ENCODE assay signal across 15 cellular contexts in genomic region chr10:95444792-95445191, GRCh38.
DNase-seq lines count a peak whose midpoint lies in the region; ATAC-seq and TF ChIP-seq lines count a peak whose summit lies in the region.
"Had no signal": no experiment of that assay in that cellular context is flagged by ENCODE, and none has a peak within 500 bp of the region (broad histone marks: within the 10 kb centered on the region; RNA-seq: fewer than 3 reads in every experiment).

No MANE protein-coding gene starts in this region.

- no peaks in the 10 kb centered on the region for H3K36me3 Mint-ChIP-seq in glutamatergic neuron (ENCODE audit: unreplicated experiment)

- H3K9me3 Mint-ChIP-seq in glutamatergic neuron (ENCODE audit: unreplicated experiment) = peaks cover 2% of the 10 kb centered on the region
- H3K9me3 Mint-ChIP-seq: activated CD4-positive, alpha-beta memory T cell treated with anti-CD3 and anti-CD28 coated beads, Interleukin-2, amount 10 ng/mL, durations not matched to agents 7 days and 5 days; activated T-cell treated with anti-CD3 and anti-CD28 coated beads, Interleukin-2, amount 50 U/mL, for 24 hours; T-helper 1 cell treated with Interleukin-12 subunit alpha and Interleukin-12 subunit beta and Interleukin-4 antibody, amounts not matched to agents 30 μg/mL and 1 μg/mL, for 36 hours had no signal

- H3K4me1 Mint-ChIP-seq in glutamatergic neuron (ENCODE audit: low read depth, unreplicated experiment) = peaks cover 45% of the 10 kb centered on the region

- H3K9me3 ChIP-seq in lower lobe of right lung = no peaks in the 10 kb centered on the region
- no peaks in the 10 kb centered on the region for H3K9me3 ChIP-seq in thoracic aorta
- H3K9me3 ChIP-seq: mucosa of descending colon had no signal

- intact Hi-C loops in lower lobe of right lung (cut with DNase I) = no loop called here

- H3K27me3 ChIP-seq in lower lobe of right lung (ENCODE audit: low read depth) (no peaks in the 10 kb centered on the region), thoracic aorta (replicated peaks; ENCODE audit: insufficient read depth) (no peaks in the 10 kb centered on the region)

- TF ChIP-seq CTCF in glutamatergic neuron (IDR thresholded peaks at IDR 0.05; ENCODE audit: partially characterized antibody, unreplicated experiment) (no peak), lower lobe of right lung (IDR thresholded peaks at IDR 0.05) (no peak), thoracic aorta (IDR thresholded peaks at IDR 0.05) (no peak)

- ATAC-seq in lower lobe of right lung = peak in 1 of 2 donors; percentile 6
- ATAC-seq in thoracic aorta (ENCODE audit: insufficient number of reproducible peaks, low FRiP score, low read depth) = no peak
- ATAC-seq in HG02973 (IDR thresholded peaks at IDR 0.05; ENCODE audit: unreplicated experiment) = no peak
- no peak for ATAC-seq in HG02885 (IDR thresholded peaks at IDR 0.05; ENCODE audit: poor library complexity, unreplicated experiment)

- H3K4me3 Mint-ChIP-seq in glutamatergic neuron (ENCODE audit: unreplicated experiment) = no peak overlapping the region
- H3K4me3 Mint-ChIP-seq: activated CD4-positive, alpha-beta memory T cell treated with anti-CD3 and anti-CD28 coated beads, Interleukin-2, amount 10 ng/mL, durations not matched to agents 7 days and 5 days; activated T-cell treated with anti-CD3 and anti-CD28 coated beads, Interleukin-2, amount 50 U/mL, for 24 hours; T-helper 1 cell treated with Interleukin-12 subunit alpha and Interleukin-12 subunit beta and Interleukin-4 antibody, amounts not matched to agents 30 μg/mL and 1 μg/mL, for 36 hours had no signal

- H3K36me3 ChIP-seq in lower lobe of right lung = no peaks in the 10 kb centered on the region
- H3K36me3 ChIP-seq in thoracic aorta = peaks cover 11% of the 10 kb centered on the region
- H3K36me3 ChIP-seq: WERI-Rb-1 had no signal

- H3K27ac ChIP-seq in angular gyrus (ENCODE audit: low read depth, low read length) = peak overlapping the region; percentile 67
- H3K27ac ChIP-seq in lower lobe of right lung = peak overlapping the region; percentile 65
- H3K27ac ChIP-seq in thoracic aorta = peak overlapping the region; percentile 89 to 98
- H3K27ac ChIP-seq: WERI-Rb-1 had no signal

- no peak for DNase-seq in glutamatergic neuron
- DNase-seq in lower lobe of right lung = no peak
- no peak for DNase-seq in thoracic aorta (ENCODE audit: low spot score)
- no peak for DNase-seq in COLO829 (ENCODE audit: low spot score)
- DNase-seq in activated CD4-positive, CD25-positive, alpha-beta regulatory T cell treated with anti-CD3 and anti-CD28 coated beads, Interleukin-2, amount 50 U/mL, for 72 hours = no peak
- DNase-seq: activated CD4-positive, alpha-beta memory T cell treated with anti-CD3 and anti-CD28 coated beads, Interleukin-2, amount 10 ng/mL, durations not matched to agents 7 days and 5 days; activated naive CD4-positive, alpha-beta T cell treated with anti-CD3 and anti-CD28 coated beads, Interleukin-2, amount 50 U/mL, for 16 hours; activated T-cell treated with anti-CD3 and anti-CD28 coated beads, Interleukin-2, amount 50 U/mL, for 24 hours; Kasumi-1; WERI-Rb-1 had no signal

- H3K27me3 Mint-ChIP-seq in glutamatergic neuron (ENCODE audit: unreplicated experiment) = peaks cover 1% of the 10 kb centered on the region

- H3K4me3 ChIP-seq in lower lobe of right lung = no peak overlapping the region
- no peak overlapping the region for H3K4me3 ChIP-seq in thoracic aorta
- H3K4me3 ChIP-seq: mucosa of descending colon had no signal

- H3K4me1 ChIP-seq in lower lobe of right lung (peaks cover 40% of the 10 kb centered on the region), thoracic aorta (ENCODE audit: control insufficient read depth in 1 of 2, low read depth in 2 of 2) (peaks cover 68 to 92% of the 10 kb centered on the region in 2 donors)

- peak overlapping the region; percentile 63 for H3K27ac Mint-ChIP-seq in glutamatergic neuron (ENCODE audit: unreplicated experiment)
- H3K27ac Mint-ChIP-seq: activated CD4-positive, alpha-beta memory T cell treated with anti-CD3 and anti-CD28 coated beads, Interleukin-2, amount 10 ng/mL, durations not matched to agents 7 days and 5 days; activated T-cell treated with anti-CD3 and anti-CD28 coated beads, Interleukin-2, amount 50 U/mL, for 24 hours; T-helper 1 cell treated with Interleukin-12 subunit alpha and Interleukin-12 subunit beta and Interleukin-4 antibody, amounts not matched to agents 30 μg/mL and 1 μg/mL, for 36 hours had no signal
